Comparison of ENCODE assay signal across 1 cellular context in genomic region chr19:5111051-5111450, GRCh38.
TF ChIP-seq lines count a peak whose summit lies in the region.

No MANE protein-coding gene starts in this region.

TF ChIP-seq in H1, 55 proteins besides CTCF, POLR2A, EP300 and RAD21 (continued from another document):
- TF ChIP-seq TEAD4 (IDR thresholded peaks at IDR 0.05; ENCODE audit: low read depth, low read length): no peak
- no peak for TF ChIP-seq SUZ12 (IDR thresholded peaks at IDR 0.05; ENCODE audit: low read length)
- no peak for TF ChIP-seq CBX5 (IDR thresholded peaks at IDR 0.05; ENCODE audit: low read depth, low read length)
